ENCODE assay signal across 24 cellular contexts in the genomic region with DNA sequence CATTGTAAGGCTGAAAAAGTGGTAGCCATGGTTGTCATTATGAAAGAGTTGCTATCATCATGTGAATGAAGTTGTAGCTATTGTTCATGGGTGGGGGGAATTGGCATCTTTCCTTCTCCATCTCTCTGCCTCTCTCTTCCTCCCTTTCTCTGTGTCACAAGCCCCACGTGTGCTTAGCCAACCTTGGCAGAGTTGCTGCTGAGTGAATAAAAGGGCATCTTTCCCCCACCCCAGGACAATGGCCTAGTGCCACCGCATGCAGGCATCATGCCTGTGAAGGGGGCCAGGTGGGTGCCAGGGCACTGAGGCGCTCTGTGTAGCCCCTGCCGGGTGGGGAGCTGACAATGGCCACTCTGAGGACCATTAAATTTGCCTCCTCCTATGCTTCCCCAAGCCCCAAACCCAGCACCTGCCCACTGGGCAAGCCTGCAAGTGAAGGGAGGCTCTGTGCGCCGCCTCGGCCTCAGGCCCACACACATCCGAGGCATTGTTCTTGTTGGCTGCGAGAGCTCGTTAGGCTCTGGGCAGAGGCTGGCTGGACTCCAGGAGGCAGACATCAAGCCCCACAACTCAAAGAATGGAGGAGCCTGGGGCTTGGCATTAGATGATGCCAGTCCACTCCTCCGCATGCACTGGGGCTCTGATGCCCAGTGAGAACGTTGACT.
DNase-seq lines count a peak whose midpoint lies in the region; ATAC-seq lines count a peak whose summit lies in the region.
"Had no signal": no experiment of that assay in that cellular context is flagged by ENCODE, and none has a peak within 500 bp of the region (broad histone marks: within the 10 kb centered on the region; RNA-seq: fewer than 3 reads in every experiment).

No MANE protein-coding gene starts in this region.

- H3K9me3 ChIP-seq in neuronal stem cell (replicated peaks in 1 of 2; ENCODE audit: control insufficient read depth in 2 of 2, insufficient read depth in 1 of 2, low read depth in 1 of 2, low read length in 2 of 2), result no peaks in the 10 kb centered on the region
- H3K9me3 ChIP-seq: colonic mucosa, esophagus muscularis mucosa, mucosa of descending colon, sigmoid colon, SJCRH30 had no signal

- H2AFZ ChIP-seq in neuronal stem cell (ENCODE audit: low read length), result no peak overlapping the region
- H2AFZ ChIP-seq: GM23338 had no signal

- no peaks in the 10 kb centered on the region for H3K36me3 ChIP-seq in neuronal stem cell (replicated peaks in 1 of 2; ENCODE audit: control insufficient read depth in 2 of 2, insufficient read depth in 2 of 2, low read length in 2 of 2)
- H3K36me3 ChIP-seq: brain microvascular endothelial cell, colonic mucosa, esophagus muscularis mucosa, sigmoid colon, SJCRH30 had no signal

- H3K4ac ChIP-seq in neuronal stem cell (ENCODE audit: low read length), result no peak overlapping the region

- H4K8ac ChIP-seq in neuronal stem cell (ENCODE audit: low read depth, low read length), result no peak overlapping the region

- ATAC-seq in HG02938 (IDR thresholded peaks at IDR 0.05; ENCODE audit: unreplicated experiment) (no peak), GM21528 (IDR thresholded peaks at IDR 0.05; ENCODE audit: low FRiP score, unreplicated experiment) (no peak), HG02588 (IDR thresholded peaks at IDR 0.05; ENCODE audit: unreplicated experiment) (no peak)
- ATAC-seq: GM23338; mucosa of descending colon; stimulated activated naive CD8-positive, alpha-beta T cell treated with anti-CD3 and anti-CD28 coated beads, Interleukin-15, amount 100 ng/mL, for 72 hours; T-cell had no signal

- H3K9ac ChIP-seq in neuronal stem cell (ENCODE audit: low read depth, low read length, poor library complexity), result no peak overlapping the region

- no peak overlapping the region for H3K27ac ChIP-seq in neuronal stem cell (replicated peaks; ENCODE audit: low read length)
- H3K27ac ChIP-seq: brain microvascular endothelial cell, colonic mucosa, esophagus muscularis mucosa, sigmoid colon, SJCRH30 had no signal

- H2BK5ac ChIP-seq in neuronal stem cell (ENCODE audit: low read length), result no peak overlapping the region

- H2BK15ac ChIP-seq in neuronal stem cell (ENCODE audit: low read length), result no peak overlapping the region

- no peak overlapping the region for H3K4me2 ChIP-seq in neuronal stem cell (ENCODE audit: insufficient read depth, low read length, poor library complexity, severe bottlenecking)
- H3K4me2 ChIP-seq: GM23338 had no signal

- no peak overlapping the region for H2BK120ac ChIP-seq in neuronal stem cell (ENCODE audit: low read depth, low read length)

- H3K79me1 ChIP-seq in neuronal stem cell (ENCODE audit: low read depth, low read length), result no peaks in the 10 kb centered on the region

- no peak overlapping the region for H3K23ac ChIP-seq in neuronal stem cell (ENCODE audit: low read depth, low read length, poor library complexity)

- H3K4me3 ChIP-seq in neuronal stem cell (ENCODE audit: low read length in 2 of 2), result no peak overlapping the region
- H3K4me3 ChIP-seq: colonic mucosa, esophagus muscularis mucosa, GM23338, mucosa of descending colon, sigmoid colon, SJCRH30 had no signal

- H3K18ac ChIP-seq in neuronal stem cell (ENCODE audit: low read length), result peak overlapping the region; percentile 16

- no peak overlapping the region for H2BK12ac ChIP-seq in neuronal stem cell (ENCODE audit: low read length)

- peak; percentile 91 for DNase-seq in Ammon's horn (ENCODE audit: low spot score)
- DNase-seq in NCI-H2029 treated with DMSO at 0.1 percent for 48 hours (lab: John Stamatoyannopoulos, UW), result peak; percentile 11
- DNase-seq in cerebellar cortex (ENCODE audit: low spot score), result peak; percentile 59
- no peak for DNase-seq in neuronal stem cell (ENCODE audit: low spot score)
- no peak for DNase-seq in NOMO-1 treated with DMSO at 0.1 percent for 48 hours (lab: John Stamatoyannopoulos, UW; ENCODE audit: unreplicated experiment)
- DNase-seq: activated CD4-positive, alpha-beta memory T cell treated with anti-CD3 and anti-CD28 coated beads, Interleukin-2, amount 10 ng/mL, durations not matched to agents 7 days and 5 days; brain microvascular endothelial cell; colonic mucosa; DMS79 treated with DMSO at 0.1 percent for 48 hours; foreskin melanocyte; islet precursor cell; KG1; MM.1S; mucosa of descending colon; sigmoid colon; SJCRH30; stimulated activated CD4-positive, alpha-beta T cell treated with anti-CD3 and anti-CD28 coated beads, Interleukin-15, amount 100 ng/mL, for 24 hours; stimulated activated naive CD8-positive, alpha-beta T cell treated with anti-CD3 and anti-CD28 coated beads, Interleukin-15, amount 100 ng/mL, for 72 hours; T-cell had no signal

- H3K4me1 ChIP-seq in neuronal stem cell (ENCODE audit: control insufficient read depth in 2 of 2, insufficient read depth in 1 of 2, low read depth in 1 of 2, low read length in 2 of 2), result peaks cover 0 to 3% of the 10 kb centered on the region in 2 donors
- H3K4me1 ChIP-seq: colonic mucosa, esophagus muscularis mucosa, sigmoid colon, SJCRH30 had no signal

- H2AK5ac ChIP-seq in neuronal stem cell (ENCODE audit: low read depth, low read length), result no peak overlapping the region

- H3K27me3 ChIP-seq in neuronal stem cell (ENCODE audit: control insufficient read depth in 3 of 3, insufficient read depth in 3 of 3, low read depth in 1 of 3, low read length in 3 of 3), result no peaks in the 10 kb centered on the region
- H3K27me3 ChIP-seq: brain microvascular endothelial cell, colonic mucosa, SJCRH30 had no signal

- H4K91ac ChIP-seq in neuronal stem cell (ENCODE audit: low read depth, low read length, poor library complexity), result no peak overlapping the region

- no peak overlapping the region for H3K14ac ChIP-seq in neuronal stem cell (ENCODE audit: low read length)

- no CpG with 5 or more reads among the region's 12 CpGs for WGBS in neuronal stem cell (ENCODE audit: extremely low coverage in 2 of 2, insufficient read length in 2 of 2, insufficient replicate concordance in 1 of 2), 2 donors

Comparison
In these comparisons a context has a peak if more than half of its experiments do, and no peak if none do; other contexts are left out.
1. DNase-seq: peak in Ammon's horn (single experiment), NCI-H2029 treated with DMSO at 0.1 percent for 48 hours (single experiment) and cerebellar cortex (single experiment); none in neuronal stem cell (single experiment) and NOMO-1 treated with DMSO at 0.1 percent for 48 hours (single experiment).